Comparison of ENCODE assay signal across 3 cellular contexts in the genomic region with DNA sequence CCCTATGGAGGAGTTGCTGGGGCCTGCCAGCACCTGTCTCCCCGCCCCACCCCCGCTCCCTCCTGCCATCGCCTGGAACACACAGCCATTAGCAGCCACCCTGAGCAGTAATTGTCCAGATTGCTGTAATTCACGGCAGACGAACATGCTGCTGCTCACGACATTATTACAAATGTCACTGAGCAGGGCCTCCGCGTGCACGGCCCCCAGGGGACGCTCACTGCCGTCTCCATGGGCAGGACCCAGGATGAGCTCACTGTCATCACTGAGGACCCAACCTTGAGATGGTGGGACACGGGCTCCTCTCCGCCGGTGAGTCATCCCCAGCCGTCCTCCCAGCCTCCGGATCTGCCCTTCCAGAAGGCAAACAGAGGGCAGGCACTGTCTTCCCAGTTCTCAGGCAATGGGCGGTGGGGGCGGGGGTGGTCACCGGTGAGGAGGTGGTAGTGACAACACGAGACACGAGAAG.
TF ChIP-seq lines count a peak whose summit lies in the region.

No MANE protein-coding gene starts in this region.

TF ChIP-seq in IMR-90, 13 proteins besides CTCF, POLR2A, EP300 and RAD21:
- TF ChIP-seq MAZ (IDR thresholded peaks at IDR 0.05; ENCODE audit: borderline replicate concordance, low read depth, low read length) (0 out of 2 replicates have a peak, but pooled peaks have one; percentile 13), CEBPB (IDR thresholded peaks at IDR 0.05; ENCODE audit: low read depth, low read length) (no peak), FOS (IDR thresholded peaks at IDR 0.05; ENCODE audit: low read depth, low read length) (0 out of 2 replicates have a peak, but pooled peaks have one; percentile 18)

TF ChIP-seq in H1, 55 proteins besides CTCF, POLR2A, EP300 and RAD21:
- no peak for TF ChIP-seq CBX8 (IDR thresholded peaks at IDR 0.05; ENCODE audit: borderline replicate concordance, low read depth, low read length)
- TF ChIP-seq RNF2 (IDR thresholded peaks at IDR 0.05; ENCODE audit: borderline replicate concordance, low read depth, low read length, missing control alignments, poor library complexity, severe bottlenecking): no peak
- TF ChIP-seq USF2 (IDR thresholded peaks at IDR 0.05; ENCODE audit: low read length): no peak

TF ChIP-seq in HEK293T, 16 proteins besides CTCF, POLR2A, EP300 and RAD21:
- TF ChIP-seq ARNT (IDR thresholded peaks at IDR 0.05) (no peak), FOXM1 (IDR thresholded peaks at IDR 0.05; ENCODE audit: borderline replicate concordance) (no peak), HDGF (IDR thresholded peaks at IDR 0.05; ENCODE audit: borderline replicate concordance) (no peak), TARDBP (IDR thresholded peaks at IDR 0.05) (no peak), ZNF384 (IDR thresholded peaks at IDR 0.05) (no peak), SP1 (IDR thresholded peaks at IDR 0.05) (no peak), L3MBTL2 (conservative IDR thresholded peaks at IDR 0.05) (no peak)
